Comparison of ENCODE assay signal across 1 cellular context in genomic region chr17:75570772-75571171, GRCh38.
TF ChIP-seq lines count a peak whose summit lies in the region.

No MANE protein-coding gene starts in this region.

TF ChIP-seq in SK-N-SH treated with all-trans-retinoic acid at 6 μM for 48 hours, 23 proteins besides CTCF, POLR2A, EP300 and RAD21:
- TF ChIP-seq ZNF8 (CRISPR knock-in tag; IDR thresholded peaks at IDR 0.05) = no peak
- TF ChIP-seq ARNTL (CRISPR knock-in tag; IDR thresholded peaks at IDR 0.05; ENCODE audit: borderline replicate concordance, low read depth) = no peak
- TF ChIP-seq ISL1 (CRISPR knock-in tag; IDR thresholded peaks at IDR 0.05) = no peak
- TF ChIP-seq PATZ1 (CRISPR knock-in tag; IDR thresholded peaks at IDR 0.05; ENCODE audit: borderline replicate concordance) = no peak
- no peak for TF ChIP-seq TCF4 (CRISPR knock-in tag; IDR thresholded peaks at IDR 0.05; ENCODE audit: borderline replicate concordance)
- no peak for TF ChIP-seq TOX (CRISPR knock-in tag; IDR thresholded peaks at IDR 0.05; ENCODE audit: borderline replicate concordance)
- no peak for TF ChIP-seq ZC3H10 (CRISPR knock-in tag; IDR thresholded peaks at IDR 0.05)
- TF ChIP-seq, protein P1, sequence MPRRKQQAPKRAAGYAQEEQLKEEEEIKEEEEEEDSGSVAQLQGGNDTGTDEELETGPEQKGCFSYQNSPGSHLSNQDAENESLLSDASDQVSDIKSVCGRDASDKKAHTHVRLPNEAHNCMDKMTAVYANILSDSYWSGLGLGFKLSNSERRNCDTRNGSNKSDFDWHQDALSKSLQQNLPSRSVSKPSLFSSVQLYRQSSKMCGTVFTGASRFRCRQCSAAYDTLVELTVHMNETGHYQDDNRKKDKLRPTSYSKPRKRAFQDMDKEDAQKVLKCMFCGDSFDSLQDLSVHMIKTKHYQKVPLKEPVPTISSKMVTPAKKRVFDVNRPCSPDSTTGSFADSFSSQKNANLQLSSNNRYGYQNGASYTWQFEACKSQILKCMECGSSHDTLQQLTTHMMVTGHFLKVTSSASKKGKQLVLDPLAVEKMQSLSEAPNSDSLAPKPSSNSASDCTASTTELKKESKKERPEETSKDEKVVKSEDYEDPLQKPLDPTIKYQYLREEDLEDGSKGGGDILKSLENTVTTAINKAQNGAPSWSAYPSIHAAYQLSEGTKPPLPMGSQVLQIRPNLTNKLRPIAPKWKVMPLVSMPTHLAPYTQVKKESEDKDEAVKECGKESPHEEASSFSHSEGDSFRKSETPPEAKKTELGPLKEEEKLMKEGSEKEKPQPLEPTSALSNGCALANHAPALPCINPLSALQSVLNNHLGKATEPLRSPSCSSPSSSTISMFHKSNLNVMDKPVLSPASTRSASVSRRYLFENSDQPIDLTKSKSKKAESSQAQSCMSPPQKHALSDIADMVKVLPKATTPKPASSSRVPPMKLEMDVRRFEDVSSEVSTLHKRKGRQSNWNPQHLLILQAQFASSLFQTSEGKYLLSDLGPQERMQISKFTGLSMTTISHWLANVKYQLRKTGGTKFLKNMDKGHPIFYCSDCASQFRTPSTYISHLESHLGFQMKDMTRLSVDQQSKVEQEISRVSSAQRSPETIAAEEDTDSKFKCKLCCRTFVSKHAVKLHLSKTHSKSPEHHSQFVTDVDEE (CRISPR knock-in tag; IDR thresholded peaks at IDR 0.05) = no peak
- TF ChIP-seq ZFP30 (CRISPR knock-in tag; IDR thresholded peaks at IDR 0.05) = no peak
- TF ChIP-seq ESRRG (CRISPR knock-in tag; IDR thresholded peaks at IDR 0.05) = no peak
- TF ChIP-seq OSR1 (CRISPR knock-in tag; IDR thresholded peaks at IDR 0.05) = no peak
- no peak for TF ChIP-seq CSDC2 (CRISPR knock-in tag; IDR thresholded peaks at IDR 0.05)
- no peak for TF ChIP-seq PPARA (CRISPR knock-in tag; IDR thresholded peaks at IDR 0.05; ENCODE audit: borderline replicate concordance)
- TF ChIP-seq ZNF565 (CRISPR knock-in tag; conservative IDR thresholded peaks at IDR 0.05; ENCODE audit: low read depth) = no peak
- no peak for TF ChIP-seq SNAI2 (CRISPR knock-in tag; IDR thresholded peaks at IDR 0.05)
- no peak for TF ChIP-seq BACH2 (CRISPR knock-in tag; IDR thresholded peaks at IDR 0.05; ENCODE audit: borderline replicate concordance)
- no peak for TF ChIP-seq RARB (CRISPR knock-in tag; IDR thresholded peaks at IDR 0.05)
- no peak for TF ChIP-seq CSRNP3 (CRISPR knock-in tag; IDR thresholded peaks at IDR 0.05)
